ENCODE assay signal across 1 cellular context in the genomic region with DNA sequence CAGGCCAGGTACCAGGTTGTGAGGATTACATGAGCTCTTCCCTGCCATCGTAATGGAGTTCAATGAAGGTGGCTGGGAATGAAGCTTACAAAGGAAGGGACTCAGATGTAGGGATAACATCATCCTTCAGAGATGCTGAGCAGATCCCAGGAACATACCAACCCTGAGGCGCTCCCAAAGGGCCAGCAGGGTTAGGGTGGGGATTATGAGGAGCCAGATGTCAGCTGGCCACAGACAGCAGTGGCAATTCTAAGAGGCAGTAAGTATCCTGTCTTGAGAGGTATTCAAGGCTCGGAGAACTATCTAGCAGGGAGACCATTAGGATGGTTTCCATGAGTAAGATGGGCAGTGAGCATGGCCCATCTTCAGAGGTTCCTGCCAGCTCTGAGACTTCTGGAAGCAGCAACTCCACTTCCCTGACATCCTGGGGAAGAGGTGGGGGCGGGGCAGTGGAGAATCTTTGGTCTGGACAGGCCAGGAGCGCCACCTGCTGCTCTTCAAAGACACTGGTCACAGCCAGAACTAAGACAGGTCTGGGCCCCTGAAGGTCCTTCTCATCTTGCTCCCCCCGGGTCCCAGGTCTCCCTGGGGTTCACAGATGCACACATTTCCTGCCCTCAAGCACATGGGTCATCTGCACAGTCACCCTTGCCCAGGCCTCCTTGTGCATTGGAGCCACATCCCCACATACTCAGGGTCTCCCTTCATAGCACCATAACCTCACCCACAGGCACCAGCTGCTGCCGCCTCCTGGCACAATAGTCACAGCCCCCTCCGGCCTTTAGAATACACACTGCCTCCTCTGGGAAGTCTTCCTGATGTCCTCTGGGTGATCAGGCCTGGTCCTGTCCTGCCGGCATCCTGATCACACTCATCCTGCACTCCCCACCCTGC.
TF ChIP-seq lines count a peak whose summit lies in the region.

No MANE protein-coding gene starts in this region.

TF ChIP-seq in HEK293, 187 proteins besides CTCF, POLR2A, EP300 and RAD21 (continued from another document and continues in another):
- TF ChIP-seq, protein P1, sequence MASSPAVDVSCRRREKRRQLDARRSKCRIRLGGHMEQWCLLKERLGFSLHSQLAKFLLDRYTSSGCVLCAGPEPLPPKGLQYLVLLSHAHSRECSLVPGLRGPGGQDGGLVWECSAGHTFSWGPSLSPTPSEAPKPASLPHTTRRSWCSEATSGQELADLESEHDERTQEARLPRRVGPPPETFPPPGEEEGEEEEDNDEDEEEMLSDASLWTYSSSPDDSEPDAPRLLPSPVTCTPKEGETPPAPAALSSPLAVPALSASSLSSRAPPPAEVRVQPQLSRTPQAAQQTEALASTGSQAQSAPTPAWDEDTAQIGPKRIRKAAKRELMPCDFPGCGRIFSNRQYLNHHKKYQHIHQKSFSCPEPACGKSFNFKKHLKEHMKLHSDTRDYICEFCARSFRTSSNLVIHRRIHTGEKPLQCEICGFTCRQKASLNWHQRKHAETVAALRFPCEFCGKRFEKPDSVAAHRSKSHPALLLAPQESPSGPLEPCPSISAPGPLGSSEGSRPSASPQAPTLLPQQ (tag by site-specific recombination; IDR thresholded peaks at IDR 0.05): peak; percentile 55
- TF ChIP-seq ZNF837 (tag by site-specific recombination; IDR thresholded peaks at IDR 0.05) (no peak), GLIS2 (tag by site-specific recombination; IDR thresholded peaks at IDR 0.05) (no peak), GLIS1 (tag by site-specific recombination; IDR thresholded peaks at IDR 0.05) (0 out of 2 replicates have a peak, but pooled peaks have one; percentile 11), ZNF624 (tag by site-specific recombination; IDR thresholded peaks at IDR 0.05) (no peak), ZNF350 (tag by site-specific recombination; IDR thresholded peaks at IDR 0.05) (no peak), ZFP37 (tag by site-specific recombination; IDR thresholded peaks at IDR 0.05) (no peak; the same call in 1 of the 2 replicates), ZNF394 (tag by site-specific recombination; IDR thresholded peaks at IDR 0.05; ENCODE audit: borderline replicate concordance) (no peak; the same call in 1 of the 2 replicates), ZNF2 (tag by site-specific recombination; IDR thresholded peaks at IDR 0.05) (0 out of 2 replicates have a peak, but pooled peaks have one; percentile 52), ZNF660 (tag by site-specific recombination; IDR thresholded peaks at IDR 0.05) (peak; percentile 75; the same call in 1 of the 2 replicates), ZNF548 (tag by site-specific recombination; IDR thresholded peaks at IDR 0.05) (no peak), ZNF843 (tag by site-specific recombination; IDR thresholded peaks at IDR 0.05) (no peak), ZNF16 (tag by site-specific recombination; IDR thresholded peaks at IDR 0.05; ENCODE audit: low read depth) (no peak)
- TF ChIP-seq, protein P2, sequence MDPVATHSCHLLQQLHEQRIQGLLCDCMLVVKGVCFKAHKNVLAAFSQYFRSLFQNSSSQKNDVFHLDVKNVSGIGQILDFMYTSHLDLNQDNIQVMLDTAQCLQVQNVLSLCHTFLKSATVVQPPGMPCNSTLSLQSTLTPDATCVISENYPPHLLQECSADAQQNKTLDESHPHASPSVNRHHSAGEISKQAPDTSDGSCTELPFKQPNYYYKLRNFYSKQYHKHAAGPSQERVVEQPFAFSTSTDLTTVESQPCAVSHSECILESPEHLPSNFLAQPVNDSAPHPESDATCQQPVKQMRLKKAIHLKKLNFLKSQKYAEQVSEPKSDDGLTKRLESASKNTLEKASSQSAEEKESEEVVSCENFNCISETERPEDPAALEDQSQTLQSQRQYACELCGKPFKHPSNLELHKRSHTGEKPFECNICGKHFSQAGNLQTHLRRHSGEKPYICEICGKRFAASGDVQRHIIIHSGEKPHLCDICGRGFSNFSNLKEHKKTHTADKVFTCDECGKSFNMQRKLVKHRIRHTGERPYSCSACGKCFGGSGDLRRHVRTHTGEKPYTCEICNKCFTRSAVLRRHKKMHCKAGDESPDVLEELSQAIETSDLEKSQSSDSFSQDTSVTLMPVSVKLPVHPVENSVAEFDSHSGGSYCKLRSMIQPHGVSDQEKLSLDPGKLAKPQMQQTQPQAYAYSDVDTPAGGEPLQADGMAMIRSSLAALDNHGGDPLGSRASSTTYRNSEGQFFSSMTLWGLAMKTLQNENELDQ (tag by site-specific recombination; IDR thresholded peaks at IDR 0.05; ENCODE audit: low read depth): no peak
- TF ChIP-seq, protein P3, sequence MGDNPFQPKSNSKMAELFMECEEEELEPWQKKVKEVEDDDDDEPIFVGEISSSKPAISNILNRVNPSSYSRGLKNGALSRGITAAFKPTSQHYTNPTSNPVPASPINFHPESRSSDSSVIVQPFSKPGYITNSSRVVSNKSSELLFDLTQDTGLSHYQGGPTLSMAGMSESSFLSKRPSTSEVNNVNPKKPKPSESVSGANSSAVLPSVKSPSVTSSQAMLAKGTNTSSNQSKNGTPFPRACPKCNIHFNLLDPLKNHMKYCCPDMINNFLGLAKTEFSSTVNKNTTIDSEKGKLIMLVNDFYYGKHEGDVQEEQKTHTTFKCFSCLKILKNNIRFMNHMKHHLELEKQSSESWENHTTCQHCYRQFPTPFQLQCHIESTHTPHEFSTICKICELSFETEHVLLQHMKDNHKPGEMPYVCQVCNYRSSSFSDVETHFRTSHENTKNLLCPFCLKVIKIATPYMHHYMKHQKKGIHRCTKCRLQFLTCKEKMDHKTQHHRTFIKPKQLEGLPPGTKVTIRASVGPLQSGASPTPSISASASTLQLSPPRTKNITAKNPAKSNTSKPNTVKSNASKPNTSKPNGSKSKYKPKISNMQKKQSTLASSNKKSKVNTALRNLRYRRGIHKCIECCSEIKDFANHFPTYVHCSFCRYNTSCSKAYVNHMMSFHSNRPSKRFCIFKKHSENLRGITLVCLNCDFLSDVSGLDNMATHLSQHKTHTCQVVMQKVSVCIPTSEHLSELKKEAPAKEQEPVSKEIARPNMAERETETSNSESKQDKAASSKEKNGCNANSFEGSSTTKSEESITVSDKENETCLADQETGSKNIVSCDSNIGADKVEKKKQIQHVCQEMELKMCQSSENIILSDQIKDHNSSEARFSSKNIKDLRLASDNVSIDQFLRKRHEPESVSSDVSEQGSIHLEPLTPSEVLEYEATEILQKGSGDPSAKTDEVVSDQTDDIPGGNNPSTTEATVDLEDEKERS (tag by site-specific recombination; IDR thresholded peaks at IDR 0.05): no peak
- TF ChIP-seq, protein P4, sequence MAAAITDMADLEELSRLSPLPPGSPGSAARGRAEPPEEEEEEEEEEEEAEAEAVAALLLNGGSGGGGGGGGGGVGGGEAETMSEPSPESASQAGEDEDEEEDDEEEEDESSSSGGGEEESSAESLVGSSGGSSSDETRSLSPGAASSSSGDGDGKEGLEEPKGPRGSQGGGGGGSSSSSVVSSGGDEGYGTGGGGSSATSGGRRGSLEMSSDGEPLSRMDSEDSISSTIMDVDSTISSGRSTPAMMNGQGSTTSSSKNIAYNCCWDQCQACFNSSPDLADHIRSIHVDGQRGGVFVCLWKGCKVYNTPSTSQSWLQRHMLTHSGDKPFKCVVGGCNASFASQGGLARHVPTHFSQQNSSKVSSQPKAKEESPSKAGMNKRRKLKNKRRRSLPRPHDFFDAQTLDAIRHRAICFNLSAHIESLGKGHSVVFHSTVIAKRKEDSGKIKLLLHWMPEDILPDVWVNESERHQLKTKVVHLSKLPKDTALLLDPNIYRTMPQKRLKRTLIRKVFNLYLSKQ (tag by site-specific recombination; IDR thresholded peaks at IDR 0.05; ENCODE audit: borderline replicate concordance): no peak
- TF ChIP-seq, protein P5, sequence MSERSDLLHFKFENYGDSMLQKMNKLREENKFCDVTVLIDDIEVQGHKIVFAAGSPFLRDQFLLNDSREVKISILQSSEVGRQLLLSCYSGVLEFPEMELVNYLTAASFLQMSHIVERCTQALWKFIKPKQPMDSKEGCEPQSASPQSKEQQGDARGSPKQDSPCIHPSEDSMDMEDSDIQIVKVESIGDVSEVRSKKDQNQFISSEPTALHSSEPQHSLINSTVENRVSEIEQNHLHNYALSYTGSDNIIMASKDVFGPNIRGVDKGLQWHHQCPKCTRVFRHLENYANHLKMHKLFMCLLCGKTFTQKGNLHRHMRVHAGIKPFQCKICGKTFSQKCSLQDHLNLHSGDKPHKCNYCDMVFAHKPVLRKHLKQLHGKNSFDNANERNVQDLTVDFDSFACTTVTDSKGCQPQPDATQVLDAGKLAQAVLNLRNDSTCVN (tag by site-specific recombination; optimal IDR thresholded peaks at IDR 0.05): no peak
- TF ChIP-seq, protein P6, sequence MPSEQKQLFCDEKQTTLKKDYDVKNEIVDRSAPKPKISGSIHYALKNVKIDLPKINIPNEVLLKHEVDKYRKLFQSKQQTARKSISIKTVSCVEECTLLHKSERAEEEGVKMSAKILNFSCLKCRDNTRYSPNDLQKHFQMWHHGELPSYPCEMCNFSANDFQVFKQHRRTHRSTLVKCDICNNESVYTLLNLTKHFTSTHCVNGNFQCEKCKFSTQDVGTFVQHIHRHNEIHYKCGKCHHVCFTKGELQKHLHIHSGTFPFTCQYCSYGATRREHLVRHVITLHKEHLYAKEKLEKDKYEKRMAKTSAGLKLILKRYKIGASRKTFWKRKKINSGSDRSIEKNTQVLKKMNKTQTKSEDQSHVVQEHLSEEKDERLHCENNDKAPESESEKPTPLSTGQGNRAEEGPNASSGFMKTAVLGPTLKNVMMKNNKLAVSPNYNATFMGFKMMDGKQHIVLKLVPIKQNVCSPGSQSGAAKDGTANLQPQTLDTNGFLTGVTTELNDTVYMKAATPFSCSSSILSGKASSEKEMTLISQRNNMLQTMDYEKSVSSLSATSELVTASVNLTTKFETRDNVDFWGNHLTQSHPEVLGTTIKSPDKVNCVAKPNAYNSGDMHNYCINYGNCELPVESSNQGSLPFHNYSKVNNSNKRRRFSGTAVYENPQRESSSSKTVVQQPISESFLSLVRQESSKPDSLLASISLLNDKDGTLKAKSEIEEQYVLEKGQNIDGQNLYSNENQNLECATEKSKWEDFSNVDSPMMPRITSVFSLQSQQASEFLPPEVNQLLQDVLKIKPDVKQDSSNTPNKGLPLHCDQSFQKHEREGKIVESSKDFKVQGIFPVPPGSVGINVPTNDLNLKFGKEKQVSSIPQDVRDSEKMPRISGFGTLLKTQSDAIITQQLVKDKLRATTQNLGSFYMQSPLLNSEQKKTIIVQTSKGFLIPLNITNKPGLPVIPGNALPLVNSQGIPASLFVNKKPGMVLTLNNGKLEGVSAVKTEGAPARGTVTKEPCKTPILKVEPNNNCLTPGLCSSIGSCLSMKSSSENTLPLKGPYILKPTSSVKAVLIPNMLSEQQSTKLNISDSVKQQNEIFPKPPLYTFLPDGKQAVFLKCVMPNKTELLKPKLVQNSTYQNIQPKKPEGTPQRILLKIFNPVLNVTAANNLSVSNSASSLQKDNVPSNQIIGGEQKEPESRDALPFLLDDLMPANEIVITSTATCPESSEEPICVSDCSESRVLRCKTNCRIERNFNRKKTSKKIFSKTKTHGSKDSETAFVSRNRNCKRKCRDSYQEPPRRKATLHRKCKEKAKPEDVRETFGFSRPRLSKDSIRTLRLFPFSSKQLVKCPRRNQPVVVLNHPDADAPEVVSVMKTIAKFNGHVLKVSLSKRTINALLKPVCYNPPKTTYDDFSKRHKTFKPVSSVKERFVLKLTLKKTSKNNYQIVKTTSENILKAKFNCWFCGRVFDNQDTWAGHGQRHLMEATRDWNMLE (tag by site-specific recombination; conservative IDR thresholded peaks at IDR 0.05; ENCODE audit: low read depth): no peak
- TF ChIP-seq, protein P7, sequence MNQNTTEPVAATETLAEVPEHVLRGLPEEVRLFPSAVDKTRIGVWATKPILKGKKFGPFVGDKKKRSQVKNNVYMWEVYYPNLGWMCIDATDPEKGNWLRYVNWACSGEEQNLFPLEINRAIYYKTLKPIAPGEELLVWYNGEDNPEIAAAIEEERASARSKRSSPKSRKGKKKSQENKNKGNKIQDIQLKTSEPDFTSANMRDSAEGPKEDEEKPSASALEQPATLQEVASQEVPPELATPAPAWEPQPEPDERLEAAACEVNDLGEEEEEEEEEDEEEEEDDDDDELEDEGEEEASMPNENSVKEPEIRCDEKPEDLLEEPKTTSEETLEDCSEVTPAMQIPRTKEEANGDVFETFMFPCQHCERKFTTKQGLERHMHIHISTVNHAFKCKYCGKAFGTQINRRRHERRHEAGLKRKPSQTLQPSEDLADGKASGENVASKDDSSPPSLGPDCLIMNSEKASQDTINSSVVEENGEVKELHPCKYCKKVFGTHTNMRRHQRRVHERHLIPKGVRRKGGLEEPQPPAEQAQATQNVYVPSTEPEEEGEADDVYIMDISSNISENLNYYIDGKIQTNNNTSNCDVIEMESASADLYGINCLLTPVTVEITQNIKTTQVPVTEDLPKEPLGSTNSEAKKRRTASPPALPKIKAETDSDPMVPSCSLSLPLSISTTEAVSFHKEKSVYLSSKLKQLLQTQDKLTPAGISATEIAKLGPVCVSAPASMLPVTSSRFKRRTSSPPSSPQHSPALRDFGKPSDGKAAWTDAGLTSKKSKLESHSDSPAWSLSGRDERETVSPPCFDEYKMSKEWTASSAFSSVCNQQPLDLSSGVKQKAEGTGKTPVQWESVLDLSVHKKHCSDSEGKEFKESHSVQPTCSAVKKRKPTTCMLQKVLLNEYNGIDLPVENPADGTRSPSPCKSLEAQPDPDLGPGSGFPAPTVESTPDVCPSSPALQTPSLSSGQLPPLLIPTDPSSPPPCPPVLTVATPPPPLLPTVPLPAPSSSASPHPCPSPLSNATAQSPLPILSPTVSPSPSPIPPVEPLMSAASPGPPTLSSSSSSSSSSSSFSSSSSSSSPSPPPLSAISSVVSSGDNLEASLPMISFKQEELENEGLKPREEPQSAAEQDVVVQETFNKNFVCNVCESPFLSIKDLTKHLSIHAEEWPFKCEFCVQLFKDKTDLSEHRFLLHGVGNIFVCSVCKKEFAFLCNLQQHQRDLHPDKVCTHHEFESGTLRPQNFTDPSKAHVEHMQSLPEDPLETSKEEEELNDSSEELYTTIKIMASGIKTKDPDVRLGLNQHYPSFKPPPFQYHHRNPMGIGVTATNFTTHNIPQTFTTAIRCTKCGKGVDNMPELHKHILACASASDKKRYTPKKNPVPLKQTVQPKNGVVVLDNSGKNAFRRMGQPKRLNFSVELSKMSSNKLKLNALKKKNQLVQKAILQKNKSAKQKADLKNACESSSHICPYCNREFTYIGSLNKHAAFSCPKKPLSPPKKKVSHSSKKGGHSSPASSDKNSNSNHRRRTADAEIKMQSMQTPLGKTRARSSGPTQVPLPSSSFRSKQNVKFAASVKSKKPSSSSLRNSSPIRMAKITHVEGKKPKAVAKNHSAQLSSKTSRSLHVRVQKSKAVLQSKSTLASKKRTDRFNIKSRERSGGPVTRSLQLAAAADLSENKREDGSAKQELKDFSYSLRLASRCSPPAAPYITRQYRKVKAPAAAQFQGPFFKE (tag by site-specific recombination; IDR thresholded peaks at IDR 0.05; ENCODE audit: borderline replicate concordance): no peak
- TF ChIP-seq, protein P8, sequence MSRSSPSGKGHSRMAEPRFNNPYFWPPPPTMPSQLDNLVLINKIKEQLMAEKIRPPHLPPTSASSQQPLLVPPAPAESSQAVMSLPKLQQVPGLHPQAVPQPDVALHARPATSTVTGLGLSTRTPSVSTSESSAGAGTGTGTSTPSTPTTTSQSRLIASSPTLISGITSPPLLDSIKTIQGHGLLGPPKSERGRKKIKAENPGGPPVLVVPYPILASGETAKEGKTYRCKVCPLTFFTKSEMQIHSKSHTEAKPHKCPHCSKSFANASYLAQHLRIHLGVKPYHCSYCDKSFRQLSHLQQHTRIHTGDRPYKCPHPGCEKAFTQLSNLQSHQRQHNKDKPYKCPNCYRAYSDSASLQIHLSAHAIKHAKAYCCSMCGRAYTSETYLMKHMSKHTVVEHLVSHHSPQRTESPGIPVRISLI (tag by site-specific recombination; IDR thresholded peaks at IDR 0.05): no peak
- TF ChIP-seq, protein P9, sequence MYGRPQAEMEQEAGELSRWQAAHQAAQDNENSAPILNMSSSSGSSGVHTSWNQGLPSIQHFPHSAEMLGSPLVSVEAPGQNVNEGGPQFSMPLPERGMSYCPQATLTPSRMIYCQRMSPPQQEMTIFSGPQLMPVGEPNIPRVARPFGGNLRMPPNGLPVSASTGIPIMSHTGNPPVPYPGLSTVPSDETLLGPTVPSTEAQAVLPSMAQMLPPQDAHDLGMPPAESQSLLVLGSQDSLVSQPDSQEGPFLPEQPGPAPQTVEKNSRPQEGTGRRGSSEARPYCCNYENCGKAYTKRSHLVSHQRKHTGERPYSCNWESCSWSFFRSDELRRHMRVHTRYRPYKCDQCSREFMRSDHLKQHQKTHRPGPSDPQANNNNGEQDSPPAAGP (tag by site-specific recombination; IDR thresholded peaks at IDR 0.05): 0 out of 2 replicates have a peak, but pooled peaks have one; percentile 46
